24 cellular contexts compared by ENCODE assay signal in genomic region chr13:73293902-73294523, GRCh38.
DNase-seq lines count a peak whose midpoint lies in the region; ATAC-seq, FAIRE-seq and TF ChIP-seq lines count a peak whose summit lies in the region.
"Had no signal": no experiment of that assay in that cellular context is flagged by ENCODE, and none has a peak within 500 bp of the region (broad histone marks: within the 10 kb centered on the region; RNA-seq: fewer than 3 reads in every experiment).

No MANE protein-coding gene starts in this region.

- CTCF ChIA-PET in H1 (lab: Charles Lee; ENCODE audit: partially characterized antibody) = interaction anchor here (0.6 to 1.3 kb wide), 6 partner anchors 8 to 303 kb away, joined by 3 to 4 read pairs (median 3); no protein-coding TSS in a partner anchor

- no peaks in the 10 kb centered on the region for H3K79me1 ChIP-seq in H1 (ENCODE audit: low read depth, low read length)

- TF ChIP-seq EP300 in H1 (IDR thresholded peaks at IDR 0.05; ENCODE audit: borderline replicate concordance in 1 of 2, low read depth in 2 of 2, low read length in 2 of 2) = no peak

- H2BK20ac ChIP-seq in H1 (ENCODE audit: low read length) = no peak overlapping the region

- no peak overlapping the region for H2BK5ac ChIP-seq in H1 (ENCODE audit: low read depth, low read length)

- H3K23me2 ChIP-seq in H1 (ENCODE audit: low read depth, low read length) = no peaks in the 10 kb centered on the region

- no peak overlapping the region for H3K4ac ChIP-seq in H1 (replicated peaks; ENCODE audit: insufficient read length, low read depth, low read length)

- no peak for FAIRE-seq in H1 (lab: Jason Lieb, UNC)
- FAIRE-seq: GM18507, RCC 7860 had no signal

- H4K8ac ChIP-seq in H1 (ENCODE audit: extremely low read depth, insufficient read depth, low read length) = no peak overlapping the region

- H2BK12ac ChIP-seq in H1 (ENCODE audit: low read depth, low read length) = no peak overlapping the region; the same call in 1 of the 2 replicates

- H4K20me1 ChIP-seq in H1 (replicated peaks in 1 of 2; ENCODE audit: control insufficient read depth in 1 of 2, insufficient read depth in 2 of 2, low read length in 2 of 2) = no peaks in the 10 kb centered on the region

- H3K9ac ChIP-seq in NT2/D1 (ENCODE audit: insufficient read length, low read depth) = no peak overlapping the region
- H3K9ac ChIP-seq in H1 (replicated peaks in 1 of 4; ENCODE audit: extremely low read depth in 1 of 4, low read depth in 3 of 4, low read length in 3 of 4) = no peak overlapping the region
- H3K9ac ChIP-seq: GM23248 had no signal

- H3K27me3 ChIP-seq in NT2/D1 (ENCODE audit: insufficient read depth, insufficient read length) (no peaks in the 10 kb centered on the region), H1 (replicated peaks in 1 of 4; ENCODE audit: control insufficient read depth in 3 of 4, extremely low read depth in 1 of 4, insufficient read depth in 3 of 4, low read length in 3 of 4) (no peaks in the 10 kb centered on the region)

- H3K79me2 ChIP-seq in H1 (ENCODE audit: control insufficient read depth in 1 of 2, insufficient read depth in 2 of 2, low read length in 2 of 2) = no peaks in the 10 kb centered on the region

- no peak overlapping the region for H2BK15ac ChIP-seq in H1 (ENCODE audit: low read length)

- WGBS in H1 (ENCODE audit: extremely low coverage in 1 of 2, insufficient coverage in 1 of 2, insufficient read length in 1 of 2, insufficient replicate concordance in 2 of 2, low coverage in 1 of 2, low lambda C conversion rate in 2 of 2, missing lambda C conversion rate in 1 of 2), 2 experiments = 69% methylated on average over 6 of the region's 6 CpGs; no CpG with 5 or more reads in 1 of the 2 experiments

- TF ChIP-seq POLR2A in H1 (IDR thresholded peaks at IDR 0.05; ENCODE audit: control extremely low read depth in 1 of 2, low read depth in 2 of 2, low read length in 2 of 2) = no peak

- H4K5ac ChIP-seq in H1 (ENCODE audit: insufficient read length, low read depth, low read length) = no peak overlapping the region

- H4K91ac ChIP-seq in H1 (replicated peaks; ENCODE audit: insufficient read length, low read length) = no peak overlapping the region

- no peak overlapping the region for H2AK5ac ChIP-seq in H1 (ENCODE audit: low read depth, low read length)

- no peaks in the 10 kb centered on the region for H3K36me3 ChIP-seq in NT2/D1 (ENCODE audit: insufficient read depth, insufficient read length, low read length)
- no peaks in the 10 kb centered on the region for H3K36me3 ChIP-seq in H1 (ENCODE audit: control insufficient read depth in 2 of 4, insufficient read depth in 4 of 4, low read length in 3 of 4)

- peak; percentile 8 for DNase-seq in NT2/D1 (ENCODE audit: low read depth, low spot score)
- peak in 1 of 2 experiments; percentile 2 for DNase-seq in H1 (ENCODE audit: low read depth in 1 of 2, low spot score in 2 of 2)
- DNase-seq in left lobe of liver (ENCODE audit: low spot score) = no peak
- DNase-seq in NCI-H226 = no peak
- DNase-seq: C1 segment of cervical spinal cord; CD4-positive, alpha-beta memory T cell; COR-L47; DMS53; GM23248; NCI-H1092; NCI-H1417 treated with DMSO at 0.1 percent for 48 hours; NCI-H187 treated with DMSO at 0.1 percent for 48 hours; NCI-H2171 treated with DMSO at 0.1 percent for 48 hours; NCI-H524; OCI-M1; SIG-M5 had no signal

- H3K4me1 ChIP-seq in NT2/D1 (ENCODE audit: insufficient read depth, insufficient read length) (no peaks in the 10 kb centered on the region), H1 (replicated peaks in 1 of 4; ENCODE audit: control insufficient read depth in 3 of 4, insufficient read depth in 4 of 4, low read length in 3 of 4) (peaks cover 0 to 6% (median 3%) of the 10 kb centered on the region in 4 experiments; a peak in 4 of 7 replicates)

- H3K18ac ChIP-seq in H1 (ENCODE audit: extremely low read depth, low read length) = no peak overlapping the region

- H2AFZ ChIP-seq in H1 (ENCODE audit: low read length) = no peak overlapping the region
- H2AFZ ChIP-seq: GM23248 had no signal

- ATAC-seq in left lobe of liver (peak; percentile 48), GM21360 (IDR thresholded peaks at IDR 0.05; ENCODE audit: unreplicated experiment) (no peak), HG03097 (IDR thresholded peaks at IDR 0.05; ENCODE audit: low FRiP score, unreplicated experiment) (no peak)
- ATAC-seq in activated CD4-positive, CD25-positive, alpha-beta regulatory T cell treated with anti-CD3 and anti-CD28 coated beads, Interleukin-2, amount 50 U/mL, for 24 hours = no peak
- ATAC-seq: HCT116 had no signal

- H3K14ac ChIP-seq in H1 (ENCODE audit: insufficient read length) = no peak overlapping the region

- no peak for TF ChIP-seq CTCF in H1 (IDR thresholded peaks at IDR 0.05; ENCODE audit: control extremely low read depth in 1 of 3, insufficient read depth in 1 of 3, low read depth in 1 of 3, low read length in 3 of 3)

- POLR2A ChIA-PET in H1 (lab: Charles Lee; ENCODE audit: partially characterized antibody) = no interaction called here

- no peak overlapping the region for H2BK120ac ChIP-seq in H1 (replicated peaks; ENCODE audit: low read depth, low read length)

- H3K9me3 ChIP-seq in NT2/D1 (ENCODE audit: insufficient read depth, low read length) (no peaks in the 10 kb centered on the region), H1 (ENCODE audit: insufficient read depth in 2 of 2, low read depth in 1 of 2, low read length in 1 of 2) (no peaks in the 10 kb centered on the region)

- no peak overlapping the region for H3K27ac ChIP-seq in H1 (ENCODE audit: low read depth, low read length)
- H3K27ac ChIP-seq: GM23248, HL-60, SK-N-MC had no signal

- no peak overlapping the region for H3K23ac ChIP-seq in H1 (ENCODE audit: insufficient read length)

- H3K4me3 ChIP-seq in NT2/D1 (ENCODE audit: insufficient read length, low read depth) = no peak overlapping the region
- H3K4me3 ChIP-seq in H1 (ENCODE audit: extremely low read depth in 1 of 4, insufficient read depth in 2 of 4, low read depth in 3 of 4, low read length in 4 of 4) = no peak overlapping the region
- H3K4me3 ChIP-seq: GM23248, SK-N-MC had no signal

- no peak for TF ChIP-seq RAD21 in H1 (IDR thresholded peaks at IDR 0.05 in 1 of 2, conservative IDR thresholded peaks at IDR 0.05 in 1 of 2; ENCODE audit: low read depth in 2 of 2, low read length in 2 of 2)

- no peak overlapping the region for H3K56ac ChIP-seq in H1 (replicated peaks; ENCODE audit: insufficient read length, low read depth, low read length)

- H3K4me2 ChIP-seq in H1 (ENCODE audit: insufficient read depth in 1 of 2, low read depth in 2 of 2, low read length in 2 of 2) = no peak overlapping the region

TF ChIP-seq in H1, 55 proteins besides CTCF, POLR2A, EP300 and RAD21:
- TF ChIP-seq SAP30 (IDR thresholded peaks at IDR 0.05; ENCODE audit: insufficient read depth, insufficient replicate concordance, low read length) (no peak), NANOG (IDR thresholded peaks at IDR 0.05; ENCODE audit: insufficient read depth, low read depth, low read length, poor library complexity, severe bottlenecking) (peak; percentile 20)
